Comparison of ENCODE assay signal across 20 cellular contexts in the genomic region with DNA sequence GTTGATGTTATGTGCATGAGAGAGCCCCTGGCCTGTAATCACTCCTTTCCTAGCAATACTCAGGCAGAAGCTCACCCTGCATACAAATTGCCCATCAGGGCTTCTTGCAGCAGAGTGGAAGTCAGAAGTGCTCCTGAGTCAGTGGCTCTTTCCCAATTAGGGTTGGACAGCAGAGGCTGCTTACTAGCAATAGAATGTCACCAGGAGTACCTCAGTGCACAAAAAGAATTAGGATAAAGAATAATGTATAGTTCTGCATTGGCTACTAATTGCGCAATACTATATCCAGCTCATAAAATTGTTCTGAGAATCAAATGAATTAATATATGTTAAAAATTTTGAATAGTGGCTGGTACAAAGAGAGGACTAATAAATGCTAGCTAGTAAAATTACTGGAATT.
A peak's percentile ranks its signal among the peaks of the same experiment; 100 is the strongest.
DNase-seq lines count a peak whose midpoint lies in the region; ATAC-seq, FAIRE-seq and TF ChIP-seq lines count a peak whose summit lies in the region.
"Had no signal": no experiment of that assay in that cellular context is flagged by ENCODE, and none has a peak within 500 bp of the region (broad histone marks: within the 10 kb centered on the region; RNA-seq: fewer than 3 reads in every experiment).

No MANE protein-coding gene starts in this region.

- no peak for TF ChIP-seq POLR2A in HepG2 (IDR thresholded peaks at IDR 0.05; ENCODE audit: insufficient read depth in 1 of 2, low read depth in 2 of 2, low read length in 2 of 2)
- no peak for TF ChIP-seq POLR2A in right lobe of liver (IDR thresholded peaks at IDR 0.05)
- no peak for TF ChIP-seq POLR2A in K562 (conservative IDR thresholded peaks at IDR 0.05)
- no peak for TF ChIP-seq POLR2A in upper lobe of left lung (IDR thresholded peaks at IDR 0.05)

- H3K4me2 ChIP-seq in HepG2 (ENCODE audit: low read depth, low read length) (no peak overlapping the region), K562 (ENCODE audit: insufficient read depth, low read length) (no peak overlapping the region)
- H3K4me2 ChIP-seq: BLaER1 had no signal

- TF ChIP-seq CTCF in HepG2 (CRISPR knock-in tag; IDR thresholded peaks at IDR 0.05) (no peak), right lobe of liver (IDR thresholded peaks at IDR 0.05) (no peak), K562 (IDR thresholded peaks at IDR 0.05 in 2 of 3, conservative IDR thresholded peaks at IDR 0.05 in 1 of 3; ENCODE audit: insufficient read depth in 2 of 3, low read depth in 1 of 3, low read length in 3 of 3) (no peak), upper lobe of left lung (IDR thresholded peaks at IDR 0.05) (no peak)

- no peak overlapping the region for H3K9ac ChIP-seq in HepG2 (ENCODE audit: insufficient read depth, low read depth, low read length)
- H3K9ac ChIP-seq in K562 (ENCODE audit: insufficient read depth in 1 of 2, low read depth in 2 of 2, low read length in 2 of 2): no peak overlapping the region
- H3K9ac ChIP-seq: BLaER1, GM23248 had no signal

- POLR2A ChIA-PET in HepG2 (lab: Yijun Ruan, JAX): no interaction called here
- POLR2A ChIA-PET in K562 (lab: Yijun Ruan, JAX): no interaction called here

- in situ Hi-C loops in HepG2 (cut with HindIII; ENCODE audit: extremely low pct_ligation_motif_present, low pct_unique_long_range_greater_than_20kb): no loop called here
- in situ Hi-C loops in K562 (cut with MboI): no loop called here
- in situ Hi-C loops in HAP-1 (cut with MboI; ENCODE audit: low sequenced_read_pairs): no loop called here

- DNase-seq in HepG2 (ENCODE audit: low spot score) (no peak), right lobe of liver (no peak), K562 (ENCODE audit: extremely low read depth in 1 of 4, low spot score in 3 of 4) (no peak), upper lobe of left lung (no peak), HAP-1 (ENCODE audit: low spot score in 2 of 2) (no peak)
- DNase-seq: 8988T; Caco-2; CD4-positive, CD25-positive, alpha-beta regulatory T cell; CD8-positive, alpha-beta T cell; DMS153; DND-41; GM23248; H9 had no signal

- TF ChIP-seq EP300 in HepG2 (IDR thresholded peaks at IDR 0.05; ENCODE audit: low read depth in 2 of 2, low read length in 2 of 2): no peak
- no peak for TF ChIP-seq EP300 in HepG2 (CRISPR knock-in tag; IDR thresholded peaks at IDR 0.05; ENCODE audit: borderline replicate concordance)
- no peak for TF ChIP-seq EP300 in Ishikawa (IDR thresholded peaks at IDR 0.05; ENCODE audit: borderline replicate concordance)
- TF ChIP-seq EP300 in K562 (IDR thresholded peaks at IDR 0.05; ENCODE audit: low read length): no peak
- TF ChIP-seq EP300 in upper lobe of left lung (IDR thresholded peaks at IDR 0.05): no peak

- H2AFZ ChIP-seq in HepG2 (ENCODE audit: low read length) (no peak overlapping the region), K562 (ENCODE audit: low read depth, low read length) (no peak overlapping the region)
- H2AFZ ChIP-seq: GM23248 had no signal

- no peak overlapping the region for H3K27ac ChIP-seq in HepG2 (ENCODE audit: extremely low read length, insufficient read depth, low read length)
- no peak overlapping the region for H3K27ac ChIP-seq in right lobe of liver
- no peak overlapping the region for H3K27ac ChIP-seq in K562 (ENCODE audit: extremely low read depth, low read depth, low read length)
- H3K27ac ChIP-seq in upper lobe of left lung: no peak overlapping the region
- H3K27ac ChIP-seq: BLaER1, C4-2B, GM23248 had no signal

- no peak for ATAC-seq in HepG2
- ATAC-seq in right lobe of liver: no peak
- ATAC-seq in K562: no peak
- ATAC-seq in GM18517 (IDR thresholded peaks at IDR 0.05; ENCODE audit: unreplicated experiment): no peak
- ATAC-seq in upper lobe of left lung (ENCODE audit: low FRiP score in 2 of 2): no peak
- ATAC-seq: CD8-positive, alpha-beta T cell had no signal

- no peaks in the 10 kb centered on the region for H3K9me1 ChIP-seq in K562 (ENCODE audit: control insufficient read depth, insufficient read depth, low read length)

- H3K27me3 ChIP-seq in HepG2 (ENCODE audit: control insufficient read depth in 1 of 2, insufficient read depth in 2 of 2, low read length in 2 of 2): no peaks in the 10 kb centered on the region
- H3K27me3 ChIP-seq in right lobe of liver: no peaks in the 10 kb centered on the region
- H3K27me3 ChIP-seq in K562 (ENCODE audit: control insufficient read depth in 2 of 2, insufficient read depth in 2 of 2, low read length in 2 of 2): no peaks in the 10 kb centered on the region
- H3K27me3 ChIP-seq in upper lobe of left lung: no peaks in the 10 kb centered on the region
- H3K27me3 ChIP-seq in HAP-1 (ENCODE audit: low read depth): no peaks in the 10 kb centered on the region
- H3K27me3 ChIP-seq: BLaER1 had no signal

- H3K36me3 ChIP-seq in HepG2 (replicated peaks in 1 of 2; ENCODE audit: control insufficient read depth in 1 of 2, insufficient read depth in 2 of 2, low read length in 2 of 2) (no peaks in the 10 kb centered on the region), right lobe of liver (no peaks in the 10 kb centered on the region), K562 (ENCODE audit: control insufficient read depth, insufficient read depth, low read length) (no peaks in the 10 kb centered on the region), upper lobe of left lung (no peaks in the 10 kb centered on the region), HAP-1 (replicated peaks) (no peaks in the 10 kb centered on the region)
- H3K36me3 ChIP-seq: BLaER1 had no signal

- H3K79me2 ChIP-seq in HepG2 (ENCODE audit: insufficient read depth, low read length) (no peaks in the 10 kb centered on the region), K562 (ENCODE audit: control insufficient read depth, insufficient read depth, low read length) (no peaks in the 10 kb centered on the region)

- TF ChIP-seq RAD21 in HepG2 (CRISPR knock-in tag; IDR thresholded peaks at IDR 0.05) (no peak), Ishikawa (IDR thresholded peaks at IDR 0.05; ENCODE audit: low read depth) (no peak), K562 (CRISPR knock-in tag; conservative IDR thresholded peaks at IDR 0.05 in 1 of 2, IDR thresholded peaks at IDR 0.05 in 1 of 2) (no peak)

- no TSS peak for BruUV-seq in HepG2 (replicated peaks; lab: Mats Ljungman, UMichigan)
- BruUV-seq in K562 (replicated peaks; lab: Mats Ljungman, UMichigan): no TSS peak

- 93% methylated on average over 1 of the region's 1 CpG for WGBS in HepG2 (ENCODE audit: low lambda C conversion rate)
- WGBS in right lobe of liver (ENCODE audit: insufficient coverage, low coverage, low lambda C conversion rate, missing lambda C conversion rate): 85% methylated on average over 1 of the region's 1 CpG
- WGBS in K562 (ENCODE audit: insufficient coverage, low coverage, missing lambda C conversion rate): 0% methylated on average over 1 of the region's 1 CpG
- 95 to 100% methylated on average over 1 of the region's 1 CpG for WGBS in upper lobe of left lung, 2 donors

- H3K4me3 ChIP-seq in HepG2 (replicated peaks in 1 of 3; ENCODE audit: insufficient read depth in 1 of 3, low read depth in 2 of 3, low read length in 3 of 3): no peak overlapping the region
- no peak overlapping the region for H3K4me3 ChIP-seq in right lobe of liver
- H3K4me3 ChIP-seq in K562: no peak overlapping the region
- H3K4me3 ChIP-seq in upper lobe of left lung: no peak overlapping the region
- no peak overlapping the region for H3K4me3 ChIP-seq in HAP-1
- H3K4me3 ChIP-seq: BLaER1, GM23248 had no signal

- no peaks in the 10 kb centered on the region for H3K4me1 ChIP-seq in HepG2 (ENCODE audit: insufficient read depth, low read length)
- H3K4me1 ChIP-seq in right lobe of liver: no peaks in the 10 kb centered on the region
- no peaks in the 10 kb centered on the region for H3K4me1 ChIP-seq in K562 (replicated peaks in 1 of 2; ENCODE audit: control insufficient read depth in 2 of 2, insufficient read depth in 2 of 2, low read length in 2 of 2)
- no peaks in the 10 kb centered on the region for H3K4me1 ChIP-seq in upper lobe of left lung
- no peaks in the 10 kb centered on the region for H3K4me1 ChIP-seq in HAP-1
- H3K4me1 ChIP-seq: BLaER1, Caco-2 had no signal

- H4K20me1 ChIP-seq in HepG2 (ENCODE audit: insufficient read depth, low read length) (no peaks in the 10 kb centered on the region), K562 (replicated peaks; ENCODE audit: control insufficient read depth, insufficient read depth, low read length) (no peaks in the 10 kb centered on the region)
- H4K20me1 ChIP-seq: BLaER1 had no signal

- CTCF ChIA-PET in HepG2 (lab: Yijun Ruan, JAX; ENCODE audit: low intra/inter-chr PET ratio, low total read pairs): no interaction called here
- CTCF ChIA-PET in K562 (lab: Yijun Ruan, JAX; ENCODE audit: low intra/inter-chr PET ratio): no interaction called here

- no peak for FAIRE-seq in HepG2 (lab: Jason Lieb, UNC)
- FAIRE-seq in K562 (lab: Jason Lieb, UNC): no peak
- FAIRE-seq: G401.6, GM12892, GM19239 had no signal

- peaks cover 29% of the 10 kb centered on the region for H3K9me3 ChIP-seq in HepG2 (ENCODE audit: low read length)
- H3K9me3 ChIP-seq in right lobe of liver: no peaks in the 10 kb centered on the region
- no peaks in the 10 kb centered on the region for H3K9me3 ChIP-seq in K562 (replicated peaks; ENCODE audit: control insufficient read depth, insufficient read depth, low read depth, low read length)
- H3K9me3 ChIP-seq in upper lobe of left lung: peaks cover 0 to 4% (median 2%) of the 10 kb centered on the region in 4 donors
- 0 out of 2 replicates have a peak, but pooled peaks cover 2% of the 10 kb centered on the region for H3K9me3 ChIP-seq in HAP-1
- H3K9me3 ChIP-seq: Caco-2 had no signal

- intact Hi-C loops in HepG2 (cut with micrococcal nuclease; ENCODE audit: unreplicated experiment) (no loop called here), right lobe of liver (cut with DNase I) (no loop called here), K562 (cut with micrococcal nuclease) (no loop called here)

TF ChIP-seq in HepG2, 621 proteins besides CTCF, POLR2A, EP300 and RAD21 (continues in another document):
- TF ChIP-seq CEBPB (IDR thresholded peaks at IDR 0.05; ENCODE audit: borderline replicate concordance, low read depth, low read length): peak; percentile 80
- no peak for TF ChIP-seq NAIF1 (CRISPR knock-in tag; IDR thresholded peaks at IDR 0.05; ENCODE audit: borderline replicate concordance)

TF ChIP-seq in Ishikawa, 13 proteins besides CTCF, POLR2A, EP300 and RAD21:
- TF ChIP-seq ZBTB7A (IDR thresholded peaks at IDR 0.05; ENCODE audit: low read depth) (no peak), CEBPB (IDR thresholded peaks at IDR 0.05) (peak; percentile 78)

TF ChIP-seq in K562, 482 proteins besides CTCF, POLR2A, EP300 and RAD21 (continues in another document):
- no peak for TF ChIP-seq SUPT5H (IDR thresholded peaks at IDR 0.05)

Comparison
In these comparisons a context has a peak if more than half of its experiments do, and no peak if none do; other contexts are left out.
1. Of the 241 proteins assayed by ChIP-seq in both HepG2 and K562: peak only in HepG2: none; only in K562: none; in both: CEBPB; in neither: 239; mixed calls (peak in some experiments, not most) for 1.